In genomic region chr20:32995802-32996201, GRCh38 we compare ENCODE assay signal across 1 cellular context.
TF ChIP-seq lines count a peak whose summit lies in the region.

No MANE protein-coding gene starts in this region.

TF ChIP-seq in WTC11, 78 proteins besides CTCF, POLR2A, EP300 and RAD21 (continued from another document):
- no peak for TF ChIP-seq PRDM15 (CRISPR knock-in tag; IDR thresholded peaks at IDR 0.05)
- no peak for TF ChIP-seq MAX (CRISPR knock-in tag; IDR thresholded peaks at IDR 0.05)
- TF ChIP-seq PRRX2 (CRISPR knock-in tag; IDR thresholded peaks at IDR 0.05), result no peak
- TF ChIP-seq NR3C1 (CRISPR knock-in tag; conservative IDR thresholded peaks at IDR 0.05; ENCODE audit: low read depth), result no peak
